In genomic region chrX:11758400-11759171, GRCh38 we compare ENCODE assay signal across 8 cellular contexts. TPM values are rescaled to one million over a fixed set of nuclear protein-coding genes. Genes with fewer than 3 reads are reported as not detected.
DNase-seq lines count a peak whose midpoint lies in the region; ATAC-seq and TF ChIP-seq lines count a peak whose summit lies in the region.

No MANE protein-coding gene starts in this region.

- peak overlapping the region; percentile 96 for H2AFZ ChIP-seq in ACC112 (ENCODE audit: low read length, unreplicated experiment)

- intact Hi-C loops in activated CD4-positive, alpha-beta T cell treated with anti-CD3 and anti-CD28 coated beads for 36 hours (cut with DNase I, micrococcal nuclease) = loop anchor here in 1 of 2 experiments (1.0 to 10.0 kb wide), 7 partner anchors 8 to 1744 kb away; partner anchors contain the start of gene HCCS

- H3K27me3 Mint-ChIP-seq in activated CD4-positive, alpha-beta T cell treated with anti-CD3 and anti-CD28 coated beads for 36 hours = no peaks in the 10 kb centered on the region
- H3K27me3 Mint-ChIP-seq in chondrocyte (ENCODE audit: low read depth) = no peaks in the 10 kb centered on the region

- DNase-seq in NCI-H446 (lab: John Stamatoyannopoulos, UW) (peak; percentile 41 to 84), chondrocyte (ENCODE audit: low spot score) (peak; percentile 94)
- DNase-seq in activated CD4-positive, alpha-beta T cell treated with anti-CD3 and anti-CD28 coated beads for 36 hours = peak; percentile 93
- DNase-seq in stimulated activated CD4-positive, alpha-beta T cell treated with anti-CD3 and anti-CD28 coated beads, Interleukin-1b, Interleukin-23, amount 100 ng/mL, for 1 hour (ENCODE audit: low read depth in 2 of 2) = peak; percentile 72 to 74

- no peaks in the 10 kb centered on the region for H3K27me3 ChIP-seq in ACC112 (ENCODE audit: insufficient read depth, low read length)
- no peaks in the 10 kb centered on the region for H3K27me3 ChIP-seq in layer of hippocampus (ENCODE audit: control insufficient read depth, insufficient read depth, low read length)

- H3K9me3 Mint-ChIP-seq in activated CD4-positive, alpha-beta T cell treated with anti-CD3 and anti-CD28 coated beads for 36 hours (ENCODE audit: low read depth) = no peaks in the 10 kb centered on the region
- peaks cover 11% of the 10 kb centered on the region for H3K9me3 Mint-ChIP-seq in chondrocyte (ENCODE audit: low read depth)

- H3K4me1 ChIP-seq in ACC112 (ENCODE audit: control insufficient read depth, insufficient read depth, low read length, unreplicated experiment) = peaks cover 21% of the 10 kb centered on the region

- peaks cover 28% of the 10 kb centered on the region for H3K36me3 Mint-ChIP-seq in activated CD4-positive, alpha-beta T cell treated with anti-CD3 and anti-CD28 coated beads for 36 hours (ENCODE audit: low read depth)
- H3K36me3 Mint-ChIP-seq in chondrocyte (ENCODE audit: low read depth) = peaks cover 5% of the 10 kb centered on the region

- H3K79me2 ChIP-seq in ACC112 (ENCODE audit: control insufficient read depth, insufficient read depth, low read length, unreplicated experiment) = peaks cover 14% of the 10 kb centered on the region

- POLR2A ChIA-PET in activated CD4-positive, alpha-beta T cell treated with anti-CD3 and anti-CD28 coated beads for 36 hours (lab: Charles Lee) = interaction anchor here (0.6 to 0.9 kb wide), 2 partner anchors 9 to 14 kb away, joined by 3 to 4 read pairs; no protein-coding TSS in a partner anchor

- H3K4me3 ChIP-seq in ACC112 (ENCODE audit: low read depth, low read length) = peak overlapping the region; percentile 99

- TF ChIP-seq CTCF in chondrocyte (IDR thresholded peaks at IDR 0.05) = peak; percentile 86

- peaks cover 14% of the 10 kb centered on the region for H3K4me1 Mint-ChIP-seq in activated CD4-positive, alpha-beta T cell treated with anti-CD3 and anti-CD28 coated beads for 36 hours
- peaks cover 14% of the 10 kb centered on the region for H3K4me1 Mint-ChIP-seq in chondrocyte (ENCODE audit: low read depth)

- CTCF ChIA-PET in activated CD4-positive, alpha-beta T cell treated with anti-CD3 and anti-CD28 coated beads for 36 hours (lab: Charles Lee) = interaction anchor here (0.7 to 1.1 kb wide), 3 partner anchors 8 to 29 kb away, joined by 3 to 5 read pairs (median 3); no protein-coding TSS in a partner anchor

- peak overlapping the region; percentile 86 for H3K27ac ChIP-seq in ACC112 (ENCODE audit: low read depth, low read length)
- H3K27ac ChIP-seq in layer of hippocampus (ENCODE audit: low read depth, low read length) = peak overlapping the region; percentile 92

- peak overlapping the region; percentile 94 for H3K4me3 Mint-ChIP-seq in activated CD4-positive, alpha-beta T cell treated with anti-CD3 and anti-CD28 coated beads for 36 hours
- H3K4me3 Mint-ChIP-seq in chondrocyte (ENCODE audit: unreplicated experiment) = peak overlapping the region; percentile 81

- peaks cover 25% of the 10 kb centered on the region for H3K36me3 ChIP-seq in ACC112 (ENCODE audit: insufficient read depth, low read length)

- peak overlapping the region; percentile 96 for H3K27ac Mint-ChIP-seq in activated CD4-positive, alpha-beta T cell treated with anti-CD3 and anti-CD28 coated beads for 36 hours
- H3K27ac Mint-ChIP-seq in chondrocyte (ENCODE audit: unreplicated experiment) = peak overlapping the region; percentile 88

- ATAC-seq in GM18861 (IDR thresholded peaks at IDR 0.05; ENCODE audit: unreplicated experiment) (peak; percentile 19), HG03103 (IDR thresholded peaks at IDR 0.05; ENCODE audit: low read depth, unreplicated experiment) (peak; percentile 42)
- peak; percentile 57 for ATAC-seq in activated CD4-positive, alpha-beta T cell treated with anti-CD3 and anti-CD28 coated beads for 36 hours

RNA-seq across cellular contexts. Expression of gene MSL3, which starts 0.5 kb away (rescaled TPM):
- total RNA-seq in activated CD4-positive, alpha-beta T cell treated with anti-CD3 and anti-CD28 coated beads for 36 hours = 10 to 100 TPM; 51.6 to 54.2 TPM
- total RNA-seq in chondrocyte = 22.0 to 25.2 TPM (median 24.2 TPM) in 3 replicates

Comparison
In these comparisons a context has a peak if more than half of its experiments do, and no peak if none do; other contexts are left out.
1. Peak in every context shown above with its lines: DNase-seq, ATAC-seq, H3K4me3 ChIP-seq and H3K27ac ChIP-seq.